10 cellular contexts compared by ENCODE assay signal in the genomic region with DNA sequence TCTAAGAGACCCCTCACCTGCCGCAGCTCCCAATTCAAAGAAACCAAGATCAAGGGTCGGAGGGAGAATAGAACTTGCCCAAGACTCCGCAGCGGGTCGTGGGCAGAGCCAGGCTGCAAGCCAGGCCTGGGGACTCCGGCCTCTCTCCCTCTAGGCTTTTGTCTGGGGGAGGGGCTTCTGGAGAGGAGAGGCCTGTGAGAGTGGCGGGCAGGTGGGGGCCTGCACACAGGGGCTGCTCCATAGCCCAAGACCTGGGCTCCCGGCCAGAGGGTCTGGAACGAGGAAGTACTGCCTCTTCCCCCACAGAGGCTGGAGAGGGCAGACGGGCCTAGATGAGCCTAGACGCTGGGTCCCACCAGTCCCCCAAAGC. TPM values are rescaled to one million over a fixed set of nuclear protein-coding genes. Genes with fewer than 3 reads are reported as not detected.
DNase-seq lines count a peak whose midpoint lies in the region; ATAC-seq, FAIRE-seq and TF ChIP-seq lines count a peak whose summit lies in the region.
"Had no signal": no experiment of that assay in that cellular context is flagged by ENCODE, and none has a peak within 500 bp of the region (broad histone marks: within the 10 kb centered on the region; RNA-seq: fewer than 3 reads in every experiment).

No MANE protein-coding gene starts in this region.

- peak; percentile 71 for DNase-seq in GDM1 (lab: John Stamatoyannopoulos, UW)
- DNase-seq in SKM-1 (lab: John Stamatoyannopoulos, UW; ENCODE audit: unreplicated experiment): peak; percentile 68
- no peak for DNase-seq in epithelial cell of prostate (ENCODE audit: low read depth, low spot score)
- DNase-seq in frontal cortex (ENCODE audit: low spot score in 2 of 2): no peak
- DNase-seq in mucosa of gallbladder (ENCODE audit: low spot score): no peak
- DNase-seq: NCI-H1436 treated with DMSO at 0.1 percent for 48 hours had no signal

- TF ChIP-seq CTCF in parathyroid adenoma (IDR thresholded peaks at IDR 0.05): no peak

- no peak overlapping the region for H3K9ac ChIP-seq in parathyroid adenoma

- H2AFZ ChIP-seq in parathyroid adenoma: no peak overlapping the region

- no peaks in the 10 kb centered on the region for H3K79me2 ChIP-seq in parathyroid adenoma

- H3K4me2 ChIP-seq in parathyroid adenoma (ENCODE audit: low read length): no peak overlapping the region

- FAIRE-seq in frontal cortex (lab: Jason Lieb, UNC): no peak
- FAIRE-seq: astrocyte had no signal

- H3K27me3 ChIP-seq in parathyroid adenoma (ENCODE audit: control insufficient read depth, insufficient read depth, low read length): no peaks in the 10 kb centered on the region

- ATAC-seq in GM21390 (IDR thresholded peaks at IDR 0.05; ENCODE audit: unreplicated experiment) (no peak), HG03571 (IDR thresholded peaks at IDR 0.05; ENCODE audit: unreplicated experiment) (no peak)

- H3K27ac ChIP-seq in epithelial cell of prostate (peak overlapping the region; percentile 44), parathyroid adenoma (peak overlapping the region; percentile 47)

- H3K9me3 ChIP-seq in parathyroid adenoma (ENCODE audit: control insufficient read depth, low read length): no peaks in the 10 kb centered on the region

- no peak overlapping the region for H3K4me3 ChIP-seq in parathyroid adenoma (ENCODE audit: low read depth, low read length)

- no peaks in the 10 kb centered on the region for H3K36me3 ChIP-seq in parathyroid adenoma (ENCODE audit: control insufficient read depth, insufficient read depth, low read length)

- H3K4me1 ChIP-seq in parathyroid adenoma: peaks cover 3% of the 10 kb centered on the region

RNA-seq across cellular contexts. Expression of gene ST6GALNAC6, which starts 5.1 kb away (rescaled TPM):
- total RNA-seq in frontal cortex: 28.5 TPM
- total RNA-seq in mucosa of gallbladder: 67.0 TPM

RNA-seq across cellular contexts. Expression of gene ST6GALNAC4, which starts 12.3 kb away (rescaled TPM):
- total RNA-seq in frontal cortex: 6.5 TPM
- total RNA-seq in mucosa of gallbladder: 42.1 TPM

RNA-seq across cellular contexts. Expression of gene PIP5KL1, which starts 26.1 kb away (rescaled TPM):
- total RNA-seq in frontal cortex (6.1 TPM), mucosa of gallbladder (4.9 TPM)

RNA-seq across cellular contexts. Expression of gene AK1, which starts 27.0 kb away (rescaled TPM):
- total RNA-seq in frontal cortex (25.7 TPM), mucosa of gallbladder (142 TPM)

RNA-seq across cellular contexts. Expression of gene DPM2, which starts 33.2 kb away (rescaled TPM):
- 11.4 TPM for total RNA-seq in frontal cortex
- total RNA-seq in mucosa of gallbladder: 36.6 TPM

Comparison
In these comparisons a context has a peak if more than half of its experiments do, and no peak if none do; other contexts are left out.
1. DNase-seq: peak in GDM1 (single experiment) and SKM-1 (single experiment); none in epithelial cell of prostate (single experiment), frontal cortex (0 of 2) and mucosa of gallbladder (single experiment).